In the genomic region with DNA sequence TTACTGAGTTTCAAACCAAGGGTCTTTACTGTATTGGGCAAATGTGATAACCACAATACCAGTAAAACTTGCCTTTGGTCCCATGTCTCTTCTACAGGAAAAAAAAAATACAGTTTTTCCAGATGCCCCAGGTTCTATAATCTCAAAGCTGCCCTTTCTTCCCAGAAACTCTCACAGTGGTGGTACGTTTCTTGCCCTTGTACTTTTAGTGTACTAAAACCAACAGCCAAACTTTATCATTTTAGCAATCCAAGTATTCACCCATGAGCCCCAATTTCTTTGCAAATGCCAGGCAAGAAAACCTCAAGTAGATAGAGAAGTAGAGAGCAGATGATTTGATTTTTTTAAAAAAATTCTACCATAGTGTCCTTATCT, we compare ENCODE assay signal across 8 cellular contexts.
DNase-seq lines count a peak whose midpoint lies in the region; ATAC-seq and TF ChIP-seq lines count a peak whose summit lies in the region.

No MANE protein-coding gene starts in this region.

- no peaks in the 10 kb centered on the region for H3K27me3 ChIP-seq in CD4-positive, alpha-beta T cell (ENCODE audit: control insufficient read depth, insufficient read depth, low read length)
- no peaks in the 10 kb centered on the region for H3K27me3 ChIP-seq in KMS-11 (ENCODE audit: insufficient read depth, low read depth)
- H3K27me3 ChIP-seq in breast epithelium, result no peaks in the 10 kb centered on the region

- peaks cover 10% of the 10 kb centered on the region for H3K27me3 Mint-ChIP-seq in CD4-positive, alpha-beta T cell
- peaks cover 0 to 3% of the 10 kb centered on the region in 2 donors for H3K27me3 Mint-ChIP-seq in natural killer cell treated with Interleukin-12 subunit alpha and Interleukin-12 subunit beta and Interleukin-15 and Interleukin-18, amount 100 ng/mL, for 72 hours

- H3K4me1 Mint-ChIP-seq in CD4-positive, alpha-beta T cell (ENCODE audit: low read depth), result peaks cover 44% of the 10 kb centered on the region
- peaks cover 33 to 37% of the 10 kb centered on the region in 2 donors for H3K4me1 Mint-ChIP-seq in natural killer cell treated with Interleukin-12 subunit alpha and Interleukin-12 subunit beta and Interleukin-15 and Interleukin-18, amount 100 ng/mL, for 72 hours (ENCODE audit: low read depth in 2 of 2)

- POLR2A ChIA-PET in CD4-positive, alpha-beta T cell (lab: Charles Lee), result interaction anchor here (0.7 to 3.4 kb wide), 22 partner anchors 8 to 1556 kb away, joined by 3 to 55 read pairs (median 8); a partner anchor contains a TSS

- peak overlapping the region; percentile 86 for H3K4me3 Mint-ChIP-seq in CD4-positive, alpha-beta T cell
- peak overlapping the region; percentile 85 for H3K4me3 Mint-ChIP-seq in natural killer cell treated with Interleukin-12 subunit alpha and Interleukin-12 subunit beta and Interleukin-15 and Interleukin-18, amount 100 ng/mL, for 72 hours

- no peak overlapping the region; the same call in 1 of the 2 replicates for H3K9ac ChIP-seq in KMS-11

- H4K20me1 ChIP-seq in KMS-11 (ENCODE audit: insufficient read depth), result no peaks in the 10 kb centered on the region

- H3K4me2 ChIP-seq in KMS-11, result peak overlapping the region; percentile 96

- H3K36me3 ChIP-seq in KMS-11 (ENCODE audit: insufficient read depth) (no peaks in the 10 kb centered on the region), breast epithelium (no peaks in the 10 kb centered on the region)

- H3K27ac ChIP-seq in CD4-positive, alpha-beta T cell (ENCODE audit: low read depth, low read length), result no peak overlapping the region
- H3K27ac ChIP-seq in KMS-11, result no peak overlapping the region
- H3K27ac ChIP-seq in breast epithelium, result peak overlapping the region in 1 of 2 donors; percentile 42

- peak overlapping the region; percentile 98 for H3K27ac Mint-ChIP-seq in CD4-positive, alpha-beta T cell
- peak overlapping the region; percentile 84 to 100 for H3K27ac Mint-ChIP-seq in natural killer cell treated with Interleukin-12 subunit alpha and Interleukin-12 subunit beta and Interleukin-15 and Interleukin-18, amount 100 ng/mL, for 72 hours

- intact Hi-C loops in CD4-positive, alpha-beta T cell (cut with DNase I, micrococcal nuclease), result loop anchor here (5.0 to 10.0 kb wide), 4 partner anchors 50 to 592 kb away; a partner anchor contains a TSS
- intact Hi-C loops in breast epithelium (cut with DNase I; ENCODE audit: low total_unique reads), result no loop called here

- no peaks in the 10 kb centered on the region for H3K9me3 ChIP-seq in CD4-positive, alpha-beta T cell (ENCODE audit: control insufficient read depth, low read length)
- no peaks in the 10 kb centered on the region for H3K9me3 ChIP-seq in breast epithelium

- H3K79me2 ChIP-seq in KMS-11 (ENCODE audit: insufficient read depth, low read depth), result no peaks in the 10 kb centered on the region

- no peak for ATAC-seq in CD4-positive, alpha-beta T cell (ENCODE audit: poor library complexity)
- ATAC-seq in natural killer cell treated with Interleukin-12 subunit alpha and Interleukin-12 subunit beta and Interleukin-15 and Interleukin-18, amount 100 ng/mL, for 72 hours, result no peak
- no peak for ATAC-seq in GM19035 (IDR thresholded peaks at IDR 0.05; ENCODE audit: unreplicated experiment)
- ATAC-seq in HG02798 (IDR thresholded peaks at IDR 0.05; ENCODE audit: poor library complexity, unreplicated experiment), result no peak

- H3K9me3 Mint-ChIP-seq in CD4-positive, alpha-beta T cell, result no peaks in the 10 kb centered on the region
- H3K9me3 Mint-ChIP-seq in natural killer cell treated with Interleukin-12 subunit alpha and Interleukin-12 subunit beta and Interleukin-15 and Interleukin-18, amount 100 ng/mL, for 72 hours, result no peaks in the 10 kb centered on the region

- peaks cover 8% of the 10 kb centered on the region for H3K4me1 ChIP-seq in KMS-11 (ENCODE audit: low read depth, poor library complexity, severe bottlenecking)
- no peaks in the 10 kb centered on the region for H3K4me1 ChIP-seq in breast epithelium

- no peak for TF ChIP-seq CTCF in CD4-positive, alpha-beta T cell (IDR thresholded peaks at IDR 0.05)
- TF ChIP-seq CTCF in KMS-11 (conservative IDR thresholded peaks at IDR 0.05; ENCODE audit: low read depth, low read length), result no peak
- no peak for TF ChIP-seq CTCF in breast epithelium (IDR thresholded peaks at IDR 0.05)

- CTCF ChIA-PET in CD4-positive, alpha-beta T cell (lab: Charles Lee), result interaction anchor here (0.7 to 2.8 kb wide), 6 partner anchors 18 to 577 kb away, joined by 3 to 24 read pairs (median 4); no protein-coding TSS in a partner anchor

- no peak for TF ChIP-seq POLR2A in breast epithelium (IDR thresholded peaks at IDR 0.05)

- H3K4me3 ChIP-seq in KMS-11 (IDR thresholded peaks at IDR 0.05; ENCODE audit: insufficient read depth, low read depth, low read length) (no peak overlapping the region), breast epithelium (peak overlapping the region; percentile 14 to 83 (median 76))

- DNase-seq in CD4-positive, alpha-beta T cell, result no peak
- DNase-seq in breast epithelium (ENCODE audit: low spot score in 2 of 2) (no peak), NCI-H2171 treated with DMSO at 0.1 percent for 48 hours (lab: John Stamatoyannopoulos, UW) (no peak), NCI-H1694 (lab: John Stamatoyannopoulos, UW) (no peak)
- DNase-seq in natural killer cell treated with Interleukin-12 subunit alpha and Interleukin-12 subunit beta and Interleukin-15 and Interleukin-18, amount 100 ng/mL, for 72 hours (ENCODE audit: low spot score), result no peak

- H2AFZ ChIP-seq in KMS-11 (ENCODE audit: low read depth), result peak overlapping the region; percentile 47

- peaks cover 16% of the 10 kb centered on the region for H3K36me3 Mint-ChIP-seq in CD4-positive, alpha-beta T cell (ENCODE audit: low read depth)
- no peaks in the 10 kb centered on the region for H3K36me3 Mint-ChIP-seq in natural killer cell treated with Interleukin-12 subunit alpha and Interleukin-12 subunit beta and Interleukin-15 and Interleukin-18, amount 100 ng/mL, for 72 hours
